ENCODE assay signal across 9 cellular contexts in genomic region chr6:43972915-43973304, GRCh38.
DNase-seq lines count a peak whose midpoint lies in the region; ATAC-seq lines count a peak whose summit lies in the region.
"Had no signal": no experiment of that assay in that cellular context is flagged by ENCODE, and none has a peak within 500 bp of the region (broad histone marks: within the 10 kb centered on the region; RNA-seq: fewer than 3 reads in every experiment).

No MANE protein-coding gene starts in this region.

- intact Hi-C loops in cardiac septum (cut with DNase I): no loop called here
- intact Hi-C loops in naive thymus-derived CD4-positive, alpha-beta T cell (cut with micrococcal nuclease): no loop called here
- intact Hi-C loops in activated CD4-positive, alpha-beta memory T cell treated with anti-CD3 and anti-CD28 coated beads for 36 hours (cut with micrococcal nuclease): no loop called here

- H3K4me3 Mint-ChIP-seq in naive thymus-derived CD4-positive, alpha-beta T cell: no peak overlapping the region
- no peak overlapping the region for H3K4me3 Mint-ChIP-seq in activated CD4-positive, alpha-beta memory T cell treated with anti-CD3 and anti-CD28 coated beads for 36 hours

- no peaks in the 10 kb centered on the region for H3K4me1 Mint-ChIP-seq in naive thymus-derived CD4-positive, alpha-beta T cell
- no peaks in the 10 kb centered on the region for H3K4me1 Mint-ChIP-seq in activated CD4-positive, alpha-beta memory T cell treated with anti-CD3 and anti-CD28 coated beads for 36 hours (ENCODE audit: low read depth)

- H3K9me3 Mint-ChIP-seq in naive thymus-derived CD4-positive, alpha-beta T cell: peaks cover 0 to 3% (median 0%) of the 10 kb centered on the region in 11 donors
- no peaks in the 10 kb centered on the region for H3K9me3 Mint-ChIP-seq in activated CD4-positive, alpha-beta memory T cell treated with anti-CD3 and anti-CD28 coated beads for 36 hours

- no peaks in the 10 kb centered on the region for H3K4me1 ChIP-seq in naive thymus-derived CD4-positive, alpha-beta T cell (ENCODE audit: control insufficient read depth in 2 of 2, insufficient read depth in 2 of 2, low read length in 2 of 2)

- no peaks in the 10 kb centered on the region for H3K9me3 ChIP-seq in naive thymus-derived CD4-positive, alpha-beta T cell (ENCODE audit: control insufficient read depth in 2 of 3, low read length in 3 of 3)

- H3K27me3 Mint-ChIP-seq in naive thymus-derived CD4-positive, alpha-beta T cell: peaks cover 0 to 44% (median 5%) of the 10 kb centered on the region in 5 donors
- peaks cover 17% of the 10 kb centered on the region for H3K27me3 Mint-ChIP-seq in activated CD4-positive, alpha-beta memory T cell treated with anti-CD3 and anti-CD28 coated beads for 36 hours

- DNase-seq in ELR (ENCODE audit: low read depth): peak; percentile 90
- peak; percentile 79 for DNase-seq in amniotic stem cell (lab: John Stamatoyannopoulos, UW)
- DNase-seq in cardiac septum (ENCODE audit: low spot score): peak; percentile 87
- DNase-seq in renal cortical epithelial cell (ENCODE audit: low read depth): peak; percentile 63
- no peak for DNase-seq in naive thymus-derived CD4-positive, alpha-beta T cell
- DNase-seq in activated CD4-positive, alpha-beta memory T cell treated with anti-CD3 and anti-CD28 coated beads for 36 hours: no peak
- no peak for DNase-seq in stimulated activated naive CD4-positive, alpha-beta T cell treated with Interleukin-2 at 50 U/mL for 16 hours (lab: John Stamatoyannopoulos, UW)

- H3K4me3 ChIP-seq in naive thymus-derived CD4-positive, alpha-beta T cell (ENCODE audit: low read length): no peak overlapping the region

- POLR2A ChIA-PET in naive thymus-derived CD4-positive, alpha-beta T cell (lab: Charles Lee): no interaction called here
- POLR2A ChIA-PET in activated CD4-positive, alpha-beta memory T cell treated with anti-CD3 and anti-CD28 coated beads for 36 hours (lab: Charles Lee): no interaction called here

- H3K36me3 Mint-ChIP-seq in naive thymus-derived CD4-positive, alpha-beta T cell: no peaks in the 10 kb centered on the region
- no peaks in the 10 kb centered on the region for H3K36me3 Mint-ChIP-seq in activated CD4-positive, alpha-beta memory T cell treated with anti-CD3 and anti-CD28 coated beads for 36 hours

- H3K27me3 ChIP-seq in naive thymus-derived CD4-positive, alpha-beta T cell (ENCODE audit: control insufficient read depth in 2 of 2, insufficient read depth in 2 of 2, low read length in 2 of 2): no peaks in the 10 kb centered on the region

- CTCF ChIA-PET in naive thymus-derived CD4-positive, alpha-beta T cell (lab: Charles Lee): no interaction called here
- CTCF ChIA-PET in activated CD4-positive, alpha-beta memory T cell treated with anti-CD3 and anti-CD28 coated beads for 36 hours (lab: Charles Lee): no interaction called here

- no peak overlapping the region for H3K27ac ChIP-seq in naive thymus-derived CD4-positive, alpha-beta T cell (ENCODE audit: low read depth, low read length)
- H3K27ac ChIP-seq: KMS-11 had no signal

- no peak overlapping the region for H3K27ac Mint-ChIP-seq in naive thymus-derived CD4-positive, alpha-beta T cell
- H3K27ac Mint-ChIP-seq in activated CD4-positive, alpha-beta memory T cell treated with anti-CD3 and anti-CD28 coated beads for 36 hours: no peak overlapping the region

- ATAC-seq in GM19324 (IDR thresholded peaks at IDR 0.05; ENCODE audit: low FRiP score, unreplicated experiment): no peak
- no peak for ATAC-seq in naive thymus-derived CD4-positive, alpha-beta T cell

- no peaks in the 10 kb centered on the region for H3K36me3 ChIP-seq in naive thymus-derived CD4-positive, alpha-beta T cell (ENCODE audit: control insufficient read depth in 2 of 3, insufficient read depth in 3 of 3, low read length in 3 of 3)

Comparison
In these comparisons a context has a peak if more than half of its experiments do, and no peak if none do; other contexts are left out.
1. DNase-seq: peak in ELR (single experiment), amniotic stem cell (single experiment), cardiac septum (single experiment) and renal cortical epithelial cell (single experiment); none in naive thymus-derived CD4-positive, alpha-beta T cell (0 of 9), activated CD4-positive, alpha-beta memory T cell treated with anti-CD3 and anti-CD28 coated beads for 36 hours (single experiment) and stimulated activated naive CD4-positive, alpha-beta T cell treated with Interleukin-2 at 50 U/mL for 16 hours (single experiment).